ENCODE assay signal across 8 cellular contexts in the genomic region with DNA sequence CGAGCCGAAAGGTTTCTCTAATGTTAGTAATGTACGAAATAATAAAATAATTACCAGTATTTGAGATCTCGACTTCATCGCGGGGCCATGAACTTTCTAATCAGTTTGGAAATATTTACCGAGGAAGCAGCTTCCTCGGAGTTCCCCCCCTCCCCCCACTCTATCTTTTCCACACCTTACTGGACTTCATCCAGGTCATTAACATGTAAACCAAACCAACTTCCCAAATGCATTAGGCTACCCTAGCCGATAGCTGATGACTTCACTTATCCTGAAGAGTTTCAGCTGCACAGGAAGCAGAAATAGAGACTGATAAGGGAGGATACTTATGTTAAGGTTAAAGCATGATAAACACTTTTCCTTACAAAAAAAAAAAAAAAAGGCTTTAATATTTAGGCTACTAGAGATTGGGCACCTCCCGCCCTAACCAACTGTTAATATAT. TPM values are rescaled to one million over a fixed set of nuclear protein-coding genes. Genes with fewer than 3 reads are reported as not detected.
DNase-seq lines count a peak whose midpoint lies in the region; ATAC-seq, FAIRE-seq and TF ChIP-seq lines count a peak whose summit lies in the region.

No MANE protein-coding gene starts in this region.

- H3K4me1 ChIP-seq in NT2/D1 (ENCODE audit: insufficient read depth, insufficient read length) (no peaks in the 10 kb centered on the region), H1 (replicated peaks in 1 of 4; ENCODE audit: control insufficient read depth in 3 of 4, insufficient read depth in 4 of 4, low read length in 3 of 4) (peaks cover 0 to 8% (median 0%) of the 10 kb centered on the region in 4 experiments; a peak in 2 of 7 replicates), neuronal stem cell (ENCODE audit: control insufficient read depth in 2 of 2, insufficient read depth in 1 of 2, low read depth in 1 of 2, low read length in 2 of 2) (peaks cover 0 to 9% of the 10 kb centered on the region in 2 donors)

- intact Hi-C loops in sciatic nerve (cut with DNase I): no loop called here

- no peaks in the 10 kb centered on the region for H4K20me1 ChIP-seq in H1 (replicated peaks in 1 of 2; ENCODE audit: control insufficient read depth in 1 of 2, insufficient read depth in 2 of 2, low read length in 2 of 2)

- peak overlapping the region; percentile 81 for H2AFZ ChIP-seq in H1 (ENCODE audit: low read length)
- H2AFZ ChIP-seq in neuronal stem cell (ENCODE audit: low read length): peak overlapping the region; percentile 86

- H4K91ac ChIP-seq in H1 (replicated peaks; ENCODE audit: insufficient read length, low read length) (no peak overlapping the region), neuronal stem cell (ENCODE audit: low read depth, low read length, poor library complexity) (no peak overlapping the region)

- no peak overlapping the region for H4K8ac ChIP-seq in H1 (ENCODE audit: extremely low read depth, insufficient read depth, low read length)
- no peak overlapping the region for H4K8ac ChIP-seq in neuronal stem cell (ENCODE audit: low read depth, low read length)

- H3K23ac ChIP-seq in H1 (ENCODE audit: insufficient read length) (no peak overlapping the region), neuronal stem cell (ENCODE audit: low read depth, low read length, poor library complexity) (no peak overlapping the region)

- no peak overlapping the region for H2AK5ac ChIP-seq in H1 (ENCODE audit: low read depth, low read length)
- H2AK5ac ChIP-seq in neuronal stem cell (ENCODE audit: low read depth, low read length): no peak overlapping the region

- H3K18ac ChIP-seq in H1 (ENCODE audit: extremely low read depth, low read length) (no peak overlapping the region), neuronal stem cell (ENCODE audit: low read length) (no peak overlapping the region)

- no peak for TF ChIP-seq POLR2A in H1 (IDR thresholded peaks at IDR 0.05; ENCODE audit: control extremely low read depth in 1 of 2, low read depth in 2 of 2, low read length in 2 of 2)

- H3K4ac ChIP-seq in H1 (replicated peaks; ENCODE audit: insufficient read length, low read depth, low read length): no peak overlapping the region
- no peak overlapping the region for H3K4ac ChIP-seq in neuronal stem cell (ENCODE audit: low read length)

- no peak overlapping the region for H3K27ac ChIP-seq in H1 (ENCODE audit: low read depth, low read length)
- H3K27ac ChIP-seq in neuronal stem cell (replicated peaks; ENCODE audit: low read length): no peak overlapping the region

- H3K79me2 ChIP-seq in H1 (ENCODE audit: control insufficient read depth in 1 of 2, insufficient read depth in 2 of 2, low read length in 2 of 2): no peaks in the 10 kb centered on the region

- no peak overlapping the region for H2BK12ac ChIP-seq in H1 (ENCODE audit: low read depth, low read length)
- no peak overlapping the region for H2BK12ac ChIP-seq in neuronal stem cell (ENCODE audit: low read length)

- H3K14ac ChIP-seq in H1 (ENCODE audit: insufficient read length): no peak overlapping the region
- no peak overlapping the region for H3K14ac ChIP-seq in neuronal stem cell (ENCODE audit: low read length)

- CTCF ChIA-PET in H1 (lab: Charles Lee; ENCODE audit: partially characterized antibody): interaction anchor here (0.5 to 1.3 kb wide), 3 partner anchors 158 to 1920 kb away, joined by 3 to 4 read pairs (median 3); no protein-coding TSS in a partner anchor

- WGBS in H1 (ENCODE audit: extremely low coverage in 1 of 2, insufficient coverage in 1 of 2, insufficient read length in 1 of 2, insufficient replicate concordance in 2 of 2, low coverage in 1 of 2, low lambda C conversion rate in 2 of 2, missing lambda C conversion rate in 1 of 2), 2 experiments: 13% methylated on average over 10 of the region's 10 CpGs; no CpG with 5 or more reads in 1 of the 2 experiments
- no CpG with 5 or more reads among the region's 10 CpGs for WGBS in neuronal stem cell (ENCODE audit: extremely low coverage in 2 of 2, insufficient read length in 2 of 2, insufficient replicate concordance in 1 of 2), 2 donors

- no peak for ATAC-seq in sciatic nerve
- ATAC-seq in HG02623 (IDR thresholded peaks at IDR 0.05; ENCODE audit: unreplicated experiment): no peak

- H3K4me2 ChIP-seq in H1 (ENCODE audit: insufficient read depth in 1 of 2, low read depth in 2 of 2, low read length in 2 of 2) (peak overlapping the region; percentile 84 to 94), neuronal stem cell (ENCODE audit: insufficient read depth, low read length, poor library complexity, severe bottlenecking) (peak overlapping the region; percentile 70)

- TF ChIP-seq RAD21 in H1 (IDR thresholded peaks at IDR 0.05 in 1 of 2, conservative IDR thresholded peaks at IDR 0.05 in 1 of 2; ENCODE audit: low read depth in 2 of 2, low read length in 2 of 2): no peak

- no peaks in the 10 kb centered on the region for H3K79me1 ChIP-seq in H1 (ENCODE audit: low read depth, low read length)
- H3K79me1 ChIP-seq in neuronal stem cell (ENCODE audit: low read depth, low read length): no peaks in the 10 kb centered on the region

- H4K5ac ChIP-seq in H1 (ENCODE audit: insufficient read length, low read depth, low read length): no peak overlapping the region

- H3K9ac ChIP-seq in NT2/D1 (ENCODE audit: insufficient read length, low read depth) (peak overlapping the region; percentile 36), H1 (replicated peaks in 1 of 4; ENCODE audit: extremely low read depth in 1 of 4, low read depth in 3 of 4, low read length in 3 of 4) (no peak overlapping the region), neuronal stem cell (ENCODE audit: low read depth, low read length, poor library complexity) (no peak overlapping the region)

- H2BK15ac ChIP-seq in H1 (ENCODE audit: low read length) (no peak overlapping the region), neuronal stem cell (ENCODE audit: low read length) (no peak overlapping the region)

- no peak for TF ChIP-seq CTCF in H1 (IDR thresholded peaks at IDR 0.05; ENCODE audit: control extremely low read depth in 1 of 3, insufficient read depth in 1 of 3, low read depth in 1 of 3, low read length in 3 of 3)

- TF ChIP-seq EP300 in H1 (IDR thresholded peaks at IDR 0.05; ENCODE audit: borderline replicate concordance in 1 of 2, low read depth in 2 of 2, low read length in 2 of 2): no peak

- DNase-seq in GDM1 (lab: John Stamatoyannopoulos, UW): peak; percentile 61
- no peak for DNase-seq in NT2/D1 (ENCODE audit: low read depth, low spot score)
- DNase-seq in H1 (ENCODE audit: low read depth in 1 of 2, low spot score in 2 of 2): no peak
- DNase-seq in neuronal stem cell (ENCODE audit: low spot score): no peak
- DNase-seq in NCI-H82 treated with DMSO at 0.1 percent for 48 hours (lab: John Stamatoyannopoulos, UW; ENCODE audit: unreplicated experiment): no peak
- no peak for DNase-seq in sciatic nerve (ENCODE audit: low spot score)
- DNase-seq in stimulated activated CD4-positive, alpha-beta T cell treated with anti-CD3 and anti-CD28 coated beads, Interleukin-4, amount 100 ng/mL, for 1 hour: no peak

- H2BK20ac ChIP-seq in H1 (ENCODE audit: low read length): no peak overlapping the region

- H2BK5ac ChIP-seq in H1 (ENCODE audit: low read depth, low read length) (no peak overlapping the region), neuronal stem cell (ENCODE audit: low read length) (no peak overlapping the region)

- H3K36me3 ChIP-seq in NT2/D1 (ENCODE audit: insufficient read depth, insufficient read length, low read length) (no peaks in the 10 kb centered on the region), H1 (ENCODE audit: control insufficient read depth in 2 of 4, insufficient read depth in 4 of 4, low read length in 3 of 4) (no peaks in the 10 kb centered on the region), neuronal stem cell (replicated peaks in 1 of 2; ENCODE audit: control insufficient read depth in 2 of 2, insufficient read depth in 2 of 2, low read length in 2 of 2) (no peaks in the 10 kb centered on the region)

- FAIRE-seq in H1 (lab: Jason Lieb, UNC): no peak

- H3K4me3 ChIP-seq in NT2/D1 (ENCODE audit: insufficient read length, low read depth): peak overlapping the region; percentile 58
- H3K4me3 ChIP-seq in H1 (ENCODE audit: extremely low read depth in 1 of 4, insufficient read depth in 2 of 4, low read depth in 3 of 4, low read length in 4 of 4): peak overlapping the region; percentile 64 to 83 (median 68)
- peak overlapping the region; percentile 60 to 82 for H3K4me3 ChIP-seq in neuronal stem cell (ENCODE audit: low read length in 2 of 2)

- POLR2A ChIA-PET in H1 (lab: Charles Lee; ENCODE audit: partially characterized antibody): interaction anchor here (0.9 to 1.2 kb wide), 2 partner anchors 10 to 12 kb away, joined by 3 read pairs; no protein-coding TSS in a partner anchor

- H3K27me3 ChIP-seq in NT2/D1 (ENCODE audit: insufficient read depth, insufficient read length): peaks cover 74% of the 10 kb centered on the region
- H3K27me3 ChIP-seq in H1 (replicated peaks in 1 of 4; ENCODE audit: control insufficient read depth in 3 of 4, extremely low read depth in 1 of 4, insufficient read depth in 3 of 4, low read length in 3 of 4): peaks cover 0 to 24% (median 11%) of the 10 kb centered on the region in 4 experiments; a peak in 6 of 7 replicates
- H3K27me3 ChIP-seq in neuronal stem cell (ENCODE audit: control insufficient read depth in 3 of 3, insufficient read depth in 3 of 3, low read depth in 1 of 3, low read length in 3 of 3): peaks cover 0 to 11% (median 9%) of the 10 kb centered on the region in 3 experiments

- H2BK120ac ChIP-seq in H1 (replicated peaks; ENCODE audit: low read depth, low read length) (no peak overlapping the region), neuronal stem cell (ENCODE audit: low read depth, low read length) (no peak overlapping the region)

- H3K9me3 ChIP-seq in NT2/D1 (ENCODE audit: insufficient read depth, low read length) (no peaks in the 10 kb centered on the region), H1 (ENCODE audit: insufficient read depth in 2 of 2, low read depth in 1 of 2, low read length in 1 of 2) (no peaks in the 10 kb centered on the region), neuronal stem cell (replicated peaks in 1 of 2; ENCODE audit: control insufficient read depth in 2 of 2, insufficient read depth in 1 of 2, low read depth in 1 of 2, low read length in 2 of 2) (no peaks in the 10 kb centered on the region)

- no peak overlapping the region for H3K56ac ChIP-seq in H1 (replicated peaks; ENCODE audit: insufficient read length, low read depth, low read length)

- peaks cover 17% of the 10 kb centered on the region for H3K23me2 ChIP-seq in H1 (ENCODE audit: low read depth, low read length)

RNA-seq across cellular contexts. Expression of gene MEF2C, which starts 1.5 kb away (rescaled TPM):
- 0.99 and 1.4 TPM in 2 replicates for total RNA-seq in H1 (2021; fragmentation: NEBNext Ultra II Directional; extraction: Animal tissue kit (Norgen Biotek cat#: 25700))
- polyA plus RNA-seq in H1 (2011; rRNA removed): 0.59 and 0.75 TPM in 2 replicates
- polyA plus RNA-seq in H1 (2011; cell fraction: cytosol; rRNA removed): 0.22 TPM
- polyA plus RNA-seq in H1 (2011; cell fraction: nucleus; rRNA removed): 1.0 TPM
- 0.35 to 1.3 TPM (median 1.0 TPM) in 4 replicates for polyA plus RNA-seq in H1 (2012, experiment 1 of 2)
- polyA plus RNA-seq in H1 (2012, experiment 2 of 2): not detected
- polyA plus RNA-seq in H1 (2013, experiment 1 of 2): 1.1 TPM
- polyA plus RNA-seq in H1 (2013, experiment 2 of 2): 0.87 TPM
- polyA minus RNA-seq in H1 (2011; rRNA and poly(A)+ RNA removed): 1.4 and 2.0 TPM in 2 replicates
- not detected for polyA minus RNA-seq in H1 (2011; cell fraction: cytosol; rRNA and poly(A)+ RNA removed)
- polyA minus RNA-seq in H1 (2011; cell fraction: nucleus; rRNA and poly(A)+ RNA removed): 4.0 TPM
- polyA plus RNA-seq in neuronal stem cell (2013, experiment 1 of 2): 1.5 TPM
- 1.1 TPM for polyA plus RNA-seq in neuronal stem cell (2013, experiment 2 of 2)
- total RNA-seq in sciatic nerve: 97.3 TPM

Comparison
In these comparisons a context has a peak if more than half of its experiments do, and no peak if none do; other contexts are left out.
1. RNA of gene MEF2C, which starts 1.5 kb away (total RNA-seq): 97.3 TPM in sciatic nerve (single experiment); 0.99 to 1.4 TPM in H1; every median in the first group is over 10 times any median in the second.
2. Peak in every context shown above with its lines, with median percentiles within 50 percentile points of each other: H3K4me3 ChIP-seq.